Comparison of ENCODE assay signal across 1 cellular context in genomic region chr6:167140589-167141474, GRCh38.
TF ChIP-seq lines count a peak whose summit lies in the region.

No MANE protein-coding gene starts in this region.

TF ChIP-seq in H1, 55 proteins besides CTCF, POLR2A, EP300 and RAD21:
- TF ChIP-seq HDAC2 (IDR thresholded peaks at IDR 0.05; ENCODE audit: borderline replicate concordance in 1 of 2, low read depth in 2 of 2, low read length in 2 of 2) (no peak), NRF1 (IDR thresholded peaks at IDR 0.05; ENCODE audit: low read depth, low read length) (no peak), CBX8 (IDR thresholded peaks at IDR 0.05; ENCODE audit: borderline replicate concordance, low read depth, low read length) (no peak)
